In genomic region chr7:148763622-148764021, GRCh38 we compare ENCODE assay signal across 17 cellular contexts.
"Had no signal": no experiment of that assay in that cellular context is flagged by ENCODE, and none has a peak within 500 bp of the region (broad histone marks: within the 10 kb centered on the region; RNA-seq: fewer than 3 reads in every experiment).

No MANE protein-coding gene starts in this region.

- H3K27ac ChIP-seq: thyroid gland had no signal

- ATAC-seq: activated CD8-positive, alpha-beta T cell treated with anti-CD3 and anti-CD28 coated beads, Interleukin-2, amount 10 ng/mL, durations not matched to agents 7 days and 5 days; activated T-cell treated with anti-CD3 and anti-CD28 coated beads, Interleukin-2, amount 50 U/mL, for 72 hours; effector memory CD8-positive, alpha-beta T cell; stimulated activated naive B cell treated with anti-CD40 and anti-IgM and Interleukin-4, amounts not matched to agents 10 μg/mL and 1 μg/mL and 100 μg/mL, for 72 hours had no signal

- H3K27me3 ChIP-seq: thyroid gland had no signal

- H3K4me3 ChIP-seq: thyroid gland had no signal

- H3K9me3 ChIP-seq: thyroid gland had no signal

- DNase-seq: activated B cell treated with CpG ODN at 0.5 μM for 24 hours; activated CD4-positive, alpha-beta T cell treated with anti-CD3 and anti-CD28 coated beads, Interleukin-2, amount 10 ng/mL, durations not matched to agents 24 days and 14 days; activated CD8-positive, alpha-beta memory T cell treated with anti-CD3 and anti-CD28 coated beads, Interleukin-2, amount 50 U/mL, for 4 hours; activated CD8-positive, alpha-beta T cell treated with anti-CD3 and anti-CD28 coated beads, Interleukin-2, amount 10 ng/mL, durations not matched to agents 7 days and 5 days; activated gamma-delta T cell treated with Interleukin-2 at 50 U/mL for 16 hours; activated naive CD8-positive, alpha-beta T cell treated with anti-CD3 and anti-CD28 coated beads, Interleukin-2, amount 10 ng/mL, durations not matched to agents 7 days and 5 days; activated T-cell treated with anti-CD3 and anti-CD28 coated beads, Interleukin-2, amount 50 U/mL, for 72 hours; aorta; dermis blood vessel endothelial cell; effector memory CD8-positive, alpha-beta T cell; islet precursor cell; naive B cell; posterior cingulate gyrus; retina; stimulated activated CD4-positive, alpha-beta T cell treated with anti-CD3 and anti-CD28 coated beads, Interleukin-2, amount 100 ng/mL, for 48 hours; stimulated activated naive B cell treated with anti-CD40 and anti-IgM and Interleukin-4, amounts not matched to agents 10 μg/mL and 1 μg/mL and 100 μg/mL, for 72 hours; thyroid gland had no signal
